In genomic region chr12:64631197-64631596, GRCh38 we compare ENCODE assay signal across 13 cellular contexts. TPM values are rescaled to one million over a fixed set of nuclear protein-coding genes. Genes with fewer than 3 reads are reported as not detected.
A peak's percentile ranks its signal among the peaks of the same experiment; 100 is the strongest.
DNase-seq lines count a peak whose midpoint lies in the region; ATAC-seq and TF ChIP-seq lines count a peak whose summit lies in the region.
"Had no signal": no experiment of that assay in that cellular context is flagged by ENCODE, and none has a peak within 500 bp of the region (broad histone marks: within the 10 kb centered on the region; RNA-seq: fewer than 3 reads in every experiment).

No MANE protein-coding gene starts in this region.

- no peaks in the 10 kb centered on the region for H3K27me3 Mint-ChIP-seq in Caco-2 (ENCODE audit: insufficient read depth, unreplicated experiment)
- no peaks in the 10 kb centered on the region for H3K27me3 Mint-ChIP-seq in naive B cell

- POLR2A ChIA-PET in Caco-2 (lab: Charles Lee) = no interaction called here

- peaks cover 39% of the 10 kb centered on the region for H3K4me1 Mint-ChIP-seq in Caco-2 (ENCODE audit: low read depth, unreplicated experiment)
- H3K4me1 Mint-ChIP-seq in naive B cell = peaks cover 52 to 91% (median 63%) of the 10 kb centered on the region in 3 donors

- no peak for TF ChIP-seq CTCF in Caco-2 (IDR thresholded peaks at IDR 0.05; ENCODE audit: insufficient read depth in 1 of 2, low read depth in 1 of 2, low read length in 1 of 2, severe bottlenecking in 1 of 2, unreplicated experiment in 1 of 2)

- no peaks in the 10 kb centered on the region for H3K9me3 ChIP-seq in Caco-2

- ATAC-seq in GM21515 (IDR thresholded peaks at IDR 0.05; ENCODE audit: unreplicated experiment) = peak; percentile 48
- peak; percentile 50 for ATAC-seq in HG03565 (IDR thresholded peaks at IDR 0.05; ENCODE audit: unreplicated experiment)
- ATAC-seq in naive B cell (ENCODE audit: low read depth in 2 of 2) = peak; percentile 89 to 90
- ATAC-seq: left lobe of liver had no signal

- H3K4me1 ChIP-seq in Caco-2 = peaks cover 40% of the 10 kb centered on the region

- H3K4me3 Mint-ChIP-seq in Caco-2 (ENCODE audit: unreplicated experiment) = no peak overlapping the region
- H3K4me3 Mint-ChIP-seq in naive B cell = peak overlapping the region; percentile 13 to 79 (median 38)

- no peak overlapping the region for H3K4me3 ChIP-seq in Caco-2 (ENCODE audit: low read depth, low read length)
- H3K4me3 ChIP-seq: heart left ventricle had no signal

- H3K36me3 ChIP-seq in Caco-2 (ENCODE audit: control insufficient read depth, insufficient read depth, low read length) = 0 out of 2 replicates have a peak, but pooled peaks cover 1% of the 10 kb centered on the region

- H3K9me3 Mint-ChIP-seq in Caco-2 (ENCODE audit: unreplicated experiment) (peaks cover 17% of the 10 kb centered on the region), naive B cell (peaks cover 0 to 6% (median 3%) of the 10 kb centered on the region in 7 donors)

- intact Hi-C loops in Caco-2 (cut with micrococcal nuclease; ENCODE audit: unreplicated experiment) = no loop called here

- H3K27me3 ChIP-seq in Caco-2 (replicated peaks; ENCODE audit: control insufficient read depth, insufficient read depth, low read length) = no peaks in the 10 kb centered on the region
- H3K27me3 ChIP-seq: heart left ventricle had no signal

- DNase-seq in Caco-2 (no peak), naive B cell (no peak), NCI-H146 treated with DMSO at 0.1 percent for 48 hours (lab: John Stamatoyannopoulos, UW; ENCODE audit: unreplicated experiment) (no peak), middle frontal gyrus (ENCODE audit: extremely low spot score, low spot score) (no peak), NCI-H526 treated with DMSO at 0.1 percent for 48 hours (lab: John Stamatoyannopoulos, UW) (no peak), NCI-H2171 (lab: John Stamatoyannopoulos, UW) (no peak)
- DNase-seq: heart left ventricle; KBM-7; NCI-H2081; stimulated activated CD4-positive, alpha-beta T cell treated with anti-CD3 and anti-CD28 coated beads, Interleukin-15, amount 100 ng/mL, for 24 hours had no signal

- H3K27ac Mint-ChIP-seq in Caco-2 (ENCODE audit: unreplicated experiment) (peak overlapping the region; percentile 1), naive B cell (peak overlapping the region; percentile 3 to 92 (median 88))

- CTCF ChIA-PET in Caco-2 (lab: Charles Lee) = no interaction called here

- peaks cover 11% of the 10 kb centered on the region for H3K36me3 Mint-ChIP-seq in Caco-2 (ENCODE audit: insufficient read depth, unreplicated experiment)
- peaks cover 20 to 31% of the 10 kb centered on the region in 2 donors for H3K36me3 Mint-ChIP-seq in naive B cell

- BruUV-seq in Caco-2 (replicated peaks; lab: Mats Ljungman, UMichigan) = no TSS peak

RNA-seq across cellular contexts. Expression of gene RASSF3, which starts 20.9 kb away (rescaled TPM):
- 22.6 and 25.7 TPM in 2 replicates for total RNA-seq in Caco-2 (2022)
- polyA plus RNA-seq in naive B cell (ENCODE audit: low read depth in 6 of 6) = 1 to 10 TPM; 3.2 to 7.8 (median 4.5) TPM
